Comparison of ENCODE assay signal across 1 cellular context in genomic region chr15:66617137-66618090, GRCh38.
TF ChIP-seq lines count a peak whose summit lies in the region.

No MANE protein-coding gene starts in this region.

TF ChIP-seq in HepG2, 621 proteins besides CTCF, POLR2A, EP300 and RAD21 (continued from another document and continues in another):
- TF ChIP-seq GMEB2 (CRISPR knock-in tag; IDR thresholded peaks at IDR 0.05; ENCODE audit: low read depth), result no peak
- TF ChIP-seq MNT (IDR thresholded peaks at IDR 0.05), result no peak
- TF ChIP-seq HNF1B (CRISPR knock-in tag; IDR thresholded peaks at IDR 0.05), result no peak
- TF ChIP-seq POGZ (CRISPR knock-in tag; IDR thresholded peaks at IDR 0.05), result no peak
- no peak for TF ChIP-seq ZNF33B (CRISPR knock-in tag; IDR thresholded peaks at IDR 0.05)
- TF ChIP-seq FUBP1 (CRISPR knock-in tag; IDR thresholded peaks at IDR 0.05; ENCODE audit: borderline replicate concordance), result no peak
- peak; percentile 67; the same call in 1 of the 2 replicates for TF ChIP-seq ETV5 (CRISPR knock-in tag; IDR thresholded peaks at IDR 0.05; ENCODE audit: borderline replicate concordance)
- no peak for TF ChIP-seq HNRNPL (IDR thresholded peaks at IDR 0.05; ENCODE audit: low read depth, low read length)
- TF ChIP-seq ZNF292 (CRISPR knock-in tag; IDR thresholded peaks at IDR 0.05; ENCODE audit: borderline replicate concordance, low read depth), result no peak
- no peak for TF ChIP-seq KLF12 (CRISPR knock-in tag; IDR thresholded peaks at IDR 0.05; ENCODE audit: borderline replicate concordance)
- TF ChIP-seq GABPB1 (CRISPR knock-in tag; IDR thresholded peaks at IDR 0.05), result peak; percentile 41; the same call in 1 of the 2 replicates
- TF ChIP-seq ZFP36L1 (CRISPR knock-in tag; IDR thresholded peaks at IDR 0.05), result no peak
- TF ChIP-seq HMGXB3 (CRISPR knock-in tag; IDR thresholded peaks at IDR 0.05; ENCODE audit: borderline replicate concordance), result no peak
- TF ChIP-seq ZNF142 (CRISPR knock-in tag; IDR thresholded peaks at IDR 0.05), result no peak
- TF ChIP-seq RARA (CRISPR knock-in tag; IDR thresholded peaks at IDR 0.05), result 0 out of 2 replicates have a peak, but pooled peaks have one; percentile 14
- TF ChIP-seq ZSCAN30 (CRISPR knock-in tag; IDR thresholded peaks at IDR 0.05), result no peak
- no peak for TF ChIP-seq REPIN1 (CRISPR knock-in tag; IDR thresholded peaks at IDR 0.05; ENCODE audit: borderline replicate concordance, low read depth)
- no peak for TF ChIP-seq MEF2D (CRISPR knock-in tag; IDR thresholded peaks at IDR 0.05)
- no peak for TF ChIP-seq ZSCAN31 (CRISPR knock-in tag; IDR thresholded peaks at IDR 0.05; ENCODE audit: low read depth)
- peak; percentile 80 for TF ChIP-seq ZFY (CRISPR knock-in tag; IDR thresholded peaks at IDR 0.05)
- no peak for TF ChIP-seq ZNF614 (CRISPR knock-in tag; IDR thresholded peaks at IDR 0.05; ENCODE audit: borderline replicate concordance)
- TF ChIP-seq SIN3A (IDR thresholded peaks at IDR 0.05; ENCODE audit: borderline replicate concordance, low read depth, low read length), result no peak
- TF ChIP-seq PRPF4 (IDR thresholded peaks at IDR 0.05; ENCODE audit: low read depth, low read length, poor library complexity, severe bottlenecking), result no peak
- no peak for TF ChIP-seq RBM39 (IDR thresholded peaks at IDR 0.05; ENCODE audit: low read depth, low read length, poor library complexity, severe bottlenecking)
- TF ChIP-seq ZNF513 (CRISPR knock-in tag; conservative IDR thresholded peaks at IDR 0.05), result no peak
- no peak for TF ChIP-seq ZNF337 (CRISPR knock-in tag; IDR thresholded peaks at IDR 0.05; ENCODE audit: borderline replicate concordance, low read depth)
- TF ChIP-seq PRDM4 (CRISPR knock-in tag; IDR thresholded peaks at IDR 0.05; ENCODE audit: borderline replicate concordance), result no peak
- no peak for TF ChIP-seq TBP (CRISPR knock-in tag; IDR thresholded peaks at IDR 0.05)
